Comparison of ENCODE assay signal across 8 cellular contexts in genomic region chr13:105410602-105411001, GRCh38. TPM values are rescaled to one million over a fixed set of nuclear protein-coding genes. Genes with fewer than 3 reads are reported as not detected.
DNase-seq lines count a peak whose midpoint lies in the region; ATAC-seq, FAIRE-seq and TF ChIP-seq lines count a peak whose summit lies in the region.

No MANE protein-coding gene starts in this region.

- peak in 1 of 2 experiments; percentile 56; a peak in 2 of 6 replicates for ATAC-seq in A549
- peak; percentile 76 for ATAC-seq in HCT116
- no peak for ATAC-seq in HG03039 (IDR thresholded peaks at IDR 0.05; ENCODE audit: unreplicated experiment)
- no peak for ATAC-seq in HG02642 (IDR thresholded peaks at IDR 0.05; ENCODE audit: poor library complexity, unreplicated experiment)

- no peaks in the 10 kb centered on the region for H3K79me2 ChIP-seq in HCT116 (ENCODE audit: insufficient read depth, low read length)
- no peaks in the 10 kb centered on the region for H3K79me2 ChIP-seq in fibroblast of lung (ENCODE audit: control insufficient read depth, insufficient read depth, low read length)
- H3K79me2 ChIP-seq in osteoblast (ENCODE audit: insufficient read depth, low read length), result no peaks in the 10 kb centered on the region

- no peaks in the 10 kb centered on the region for H3K9me3 ChIP-seq in A549
- no peaks in the 10 kb centered on the region for H3K9me3 ChIP-seq in HCT116 (ENCODE audit: control insufficient read depth in 1 of 2, insufficient read depth in 1 of 2, low read depth in 1 of 2, low read length in 2 of 2)
- H3K9me3 ChIP-seq in fibroblast of lung (ENCODE audit: control insufficient read depth, insufficient read depth, low read depth, low read length), result no peaks in the 10 kb centered on the region
- no peaks in the 10 kb centered on the region for H3K9me3 ChIP-seq in osteoblast (ENCODE audit: low read depth, low read length)

- H3K36me3 ChIP-seq in HCT116 (ENCODE audit: control insufficient read depth in 1 of 2, insufficient read depth in 2 of 2, low read length in 2 of 2) (no peaks in the 10 kb centered on the region), fibroblast of lung (ENCODE audit: control insufficient read depth, insufficient read depth, low read length) (no peaks in the 10 kb centered on the region), osteoblast (ENCODE audit: insufficient read depth, low read length) (no peaks in the 10 kb centered on the region)

- TF ChIP-seq EP300 in A549 (IDR thresholded peaks at IDR 0.05), result no peak

- no TSS peak for BruUV-seq in HCT116 (replicated peaks; lab: Mats Ljungman, UMichigan)

- TF ChIP-seq CTCF in A549 (IDR thresholded peaks at IDR 0.05) (peak; percentile 49), HCT116 (IDR thresholded peaks at IDR 0.05 in 2 of 3, conservative IDR thresholded peaks at IDR 0.05 in 1 of 3; ENCODE audit: borderline replicate concordance in 1 of 3, insufficient read depth in 1 of 3, low read depth in 2 of 3, low read length in 2 of 3) (peak; percentile 23 to 95 (median 86); a peak in 5 of 6 replicates), fibroblast of lung (conservative IDR thresholded peaks at IDR 0.05 in 1 of 2, IDR thresholded peaks at IDR 0.05 in 1 of 2; ENCODE audit: low read depth in 1 of 2, low read length in 2 of 2) (peak; percentile 66 to 69), osteoblast (IDR thresholded peaks at IDR 0.05; ENCODE audit: extremely low read depth, low read depth, low read length) (peak; percentile 79)

- DNase-seq in A549 (ENCODE audit: low read depth in 1 of 2, low spot score in 1 of 2) (peak; percentile 4 to 45), HCT116 (ENCODE audit: low read depth, low spot score) (peak; percentile 23), fibroblast of lung (ENCODE audit: low read depth in 2 of 2) (peak in 1 of 2 donors; percentile 34), osteoblast (ENCODE audit: insufficient read length, low spot score, missing footprints) (peak; percentile 47), NCI-H345 treated with DMSO at 0.1 percent for 48 hours (lab: John Stamatoyannopoulos, UW; ENCODE audit: unreplicated experiment) (no peak)
- peak; percentile 49 for DNase-seq in activated CD4-positive, alpha-beta T cell treated with anti-CD3 and anti-CD28 coated beads for 48 hours

- H3K4me3 ChIP-seq in A549 (no peak overlapping the region), HCT116 (replicated peaks in 1 of 2; ENCODE audit: low read depth in 1 of 2, low read length in 2 of 2) (no peak overlapping the region), fibroblast of lung (replicated peaks in 1 of 4; ENCODE audit: control extremely low read depth in 1 of 4, insufficient read depth in 1 of 4, low read depth in 3 of 4, low read length in 4 of 4) (peak overlapping the region in 1 of 4 experiments; percentile 44), osteoblast (ENCODE audit: insufficient read depth, low read length) (no peak overlapping the region)

- WGBS in A549 (ENCODE audit: missing lambda C conversion rate), result 15% methylated on average over 10 of the region's 11 CpGs

- POLR2A ChIA-PET in A549 (lab: Yijun Ruan, JAX) (no interaction called here), HCT116 (lab: Charles Lee) (no interaction called here)

- no peaks in the 10 kb centered on the region for H3K9me2 ChIP-seq in HCT116 (ENCODE audit: insufficient read depth)

- no peak overlapping the region for H3K27ac ChIP-seq in A549
- no peak overlapping the region for H3K27ac ChIP-seq in HCT116 (ENCODE audit: low read depth, low read length)
- H3K27ac ChIP-seq in fibroblast of lung (ENCODE audit: insufficient read depth, low read length), result no peak overlapping the region
- no peak overlapping the region for H3K27ac ChIP-seq in osteoblast (ENCODE audit: low read depth, low read length)

- H3K4me1 ChIP-seq in A549 (no peaks in the 10 kb centered on the region), HCT116 (ENCODE audit: control insufficient read depth in 1 of 2, insufficient read depth in 2 of 2, low read length in 2 of 2) (no peaks in the 10 kb centered on the region), fibroblast of lung (ENCODE audit: control insufficient read depth, extremely low read depth, insufficient read depth, low read length) (no peaks in the 10 kb centered on the region), osteoblast (ENCODE audit: insufficient read depth, low read length) (no peaks in the 10 kb centered on the region)

- TF ChIP-seq RAD21 in A549 (conservative IDR thresholded peaks at IDR 0.05 in 1 of 2, IDR thresholded peaks at IDR 0.05 in 1 of 2) (peak; percentile 48 to 54; a peak in 3 of 5 replicates), HCT116 (IDR thresholded peaks at IDR 0.05; ENCODE audit: low read depth) (peak; percentile 62)

- no peak for FAIRE-seq in A549 (lab: Jason Lieb, UNC)

- intact Hi-C loops in HCT116 (cut with micrococcal nuclease), result loop anchor here (5.0 kb wide), 1 partner anchor 1122 kb away; no protein-coding TSS in a partner anchor

- H2AFZ ChIP-seq in HCT116 (ENCODE audit: low read depth, low read length, poor library complexity, severe bottlenecking) (peak overlapping the region; percentile 62), fibroblast of lung (ENCODE audit: low read length) (peak overlapping the region; percentile 31), osteoblast (ENCODE audit: low read length) (peak overlapping the region; percentile 43)

- TF ChIP-seq POLR2A in A549 (IDR thresholded peaks at IDR 0.05; ENCODE audit: low read length) (no peak), HCT116 (IDR thresholded peaks at IDR 0.05; ENCODE audit: borderline replicate concordance, extremely low read depth, insufficient read depth, insufficient read length) (no peak)

- H4K20me1 ChIP-seq in HCT116 (ENCODE audit: insufficient read depth) (no peaks in the 10 kb centered on the region), fibroblast of lung (ENCODE audit: control insufficient read depth, extremely low read depth, insufficient read depth, low read length) (no peaks in the 10 kb centered on the region), osteoblast (ENCODE audit: insufficient read depth, low read length) (no peaks in the 10 kb centered on the region)

- RAD21 ChIA-PET in HCT116 (lab: Charles Lee; ENCODE audit: low non-redundant PET in 1 of 2, low total read pairs in 2 of 2, uncharacterized antibody in 2 of 2, unreplicated experiment in 2 of 2), result interaction anchor here in 1 of 2 experiments (1.2 kb wide), 1 partner anchor 363 kb away, joined by 3 read pairs; no protein-coding TSS in a partner anchor

- CTCF ChIA-PET in A549 (lab: Yijun Ruan, JAX), result interaction anchor here (0.6 to 2.2 kb wide), 20 partner anchors 8 to 1126 kb away, joined by 3 to 8 read pairs (median 3); partner anchors contain the start of genes DAOA and EFNB2
- CTCF ChIA-PET in HCT116 (lab: Charles Lee), result interaction anchor here (0.6 to 1.6 kb wide), 16 partner anchors 9 to 1125 kb away, joined by 3 to 10 read pairs (median 4); partner anchors contain the start of gene EFNB2

- no peak overlapping the region for H3K9ac ChIP-seq in HCT116 (ENCODE audit: low read length)
- H3K9ac ChIP-seq in fibroblast of lung (ENCODE audit: insufficient read depth, low read length), result no peak overlapping the region

- H3K27me3 ChIP-seq in HCT116 (ENCODE audit: insufficient read depth, low read length), result no peaks in the 10 kb centered on the region
- no peaks in the 10 kb centered on the region for H3K27me3 ChIP-seq in fibroblast of lung (ENCODE audit: control insufficient read depth, insufficient read depth, low read length)
- H3K27me3 ChIP-seq in osteoblast (ENCODE audit: insufficient read depth, low read length), result no peaks in the 10 kb centered on the region

- no peak overlapping the region for H3K4me2 ChIP-seq in A549
- no peak overlapping the region for H3K4me2 ChIP-seq in HCT116 (ENCODE audit: low read length)
- H3K4me2 ChIP-seq in fibroblast of lung (ENCODE audit: extremely low read depth, insufficient read depth, low read length), result no peak overlapping the region
- H3K4me2 ChIP-seq in osteoblast (ENCODE audit: insufficient read depth, low read length), result peak overlapping the region; percentile 29

TF ChIP-seq in A549, 52 proteins besides CTCF, POLR2A, EP300 and RAD21:
- TF ChIP-seq SMC3 (IDR thresholded peaks at IDR 0.05) (peak; percentile 48), RFX5 (IDR thresholded peaks at IDR 0.05) (no peak)
- TF ChIP-seq, protein P1, sequence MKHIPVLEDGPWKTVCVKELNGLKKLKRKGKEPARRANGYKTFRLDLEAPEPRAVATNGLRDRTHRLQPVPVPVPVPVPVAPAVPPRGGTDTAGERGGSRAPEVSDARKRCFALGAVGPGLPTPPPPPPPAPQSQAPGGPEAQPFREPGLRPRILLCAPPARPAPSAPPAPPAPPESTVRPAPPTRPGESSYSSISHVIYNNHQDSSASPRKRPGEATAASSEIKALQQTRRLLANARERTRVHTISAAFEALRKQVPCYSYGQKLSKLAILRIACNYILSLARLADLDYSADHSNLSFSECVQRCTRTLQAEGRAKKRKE (CRISPR knock-in tag; IDR thresholded peaks at IDR 0.05; ENCODE audit: low read depth), result no peak

TF ChIP-seq in HCT116, 20 proteins besides CTCF, POLR2A, EP300 and RAD21:
- TF ChIP-seq CBX3 (IDR thresholded peaks at IDR 0.05; ENCODE audit: low read depth) (peak; percentile 70), ZBTB33 (IDR thresholded peaks at IDR 0.05; ENCODE audit: extremely low read depth, insufficient replicate concordance, low read length) (no peak), JUND (IDR thresholded peaks at IDR 0.05) (no peak)
TF ChIP-seq in HCT116: peak in this region for 1.

RNA-seq across cellular contexts. Expression of gene DAOA, which starts 55.2 kb away (rescaled TPM):
- polyA plus RNA-seq in A549 (2011; rRNA removed) (not detected in 2 replicates), A549 (2017; fragmentation: RNase III; extraction: RNeasy Plus Mini Kit Qiagen cat#74134 plus additional on column Dnase treatment) (not detected in 3 replicates), fibroblast of lung (not detected in 2 replicates)
- not detected in 2 replicates for polyA plus RNA-seq in A549 (2012; cell fraction: cytosol; rRNA removed)
- polyA plus RNA-seq in A549 (2012; cell fraction: nucleus; rRNA removed), result not detected in 2 replicates
- not detected in 2 replicates for polyA minus RNA-seq in A549 (2011; rRNA and poly(A)+ RNA removed)
- total RNA-seq in HCT116 (2021; ENCODE audit: unreplicated experiment) (not detected), fibroblast of lung (not detected in 2 replicates), osteoblast (not detected in 2 replicates)
- polyA plus RNA-seq in HCT116 (2012), result not detected in 2 replicates
- not detected in 2 replicates for polyA plus RNA-seq in fibroblast of lung (2012)
- polyA minus RNA-seq in fibroblast of lung (ENCODE audit: low replicate concordance), result not detected in 2 replicates

Comparison
In these comparisons a context has a peak if more than half of its experiments do, and no peak if none do; other contexts are left out.
1. Of the 6 proteins assayed by ChIP-seq in both A549 and HCT116: peak only in A549: none; only in HCT116: none; in both: CTCF and RAD21; in neither: 4.